1 cellular context compared by ENCODE assay signal in genomic region chr11:7840580-7840979, GRCh38.
TF ChIP-seq lines count a peak whose summit lies in the region.

No MANE protein-coding gene starts in this region.

TF ChIP-seq in H1, 55 proteins besides CTCF, POLR2A, EP300 and RAD21 (continued from another document):
- TF ChIP-seq RNF2 (IDR thresholded peaks at IDR 0.05; ENCODE audit: borderline replicate concordance, low read depth, low read length, missing control alignments, poor library complexity, severe bottlenecking) (no peak), MAFK (IDR thresholded peaks at IDR 0.05; ENCODE audit: low read depth, low read length) (no peak), TAF1 (IDR thresholded peaks at IDR 0.05; ENCODE audit: low read depth, low read length) (no peak), TCF12 (IDR thresholded peaks at IDR 0.05; ENCODE audit: low read depth, low read length) (no peak), CTBP2 (IDR thresholded peaks at IDR 0.05; ENCODE audit: borderline replicate concordance, insufficient read depth, insufficient read length, low read length) (no peak), GTF2F1 (IDR thresholded peaks at IDR 0.05; ENCODE audit: borderline replicate concordance, low read depth, low read length) (no peak)
